Comparison of ENCODE assay signal across 1 cellular context in the genomic region with DNA sequence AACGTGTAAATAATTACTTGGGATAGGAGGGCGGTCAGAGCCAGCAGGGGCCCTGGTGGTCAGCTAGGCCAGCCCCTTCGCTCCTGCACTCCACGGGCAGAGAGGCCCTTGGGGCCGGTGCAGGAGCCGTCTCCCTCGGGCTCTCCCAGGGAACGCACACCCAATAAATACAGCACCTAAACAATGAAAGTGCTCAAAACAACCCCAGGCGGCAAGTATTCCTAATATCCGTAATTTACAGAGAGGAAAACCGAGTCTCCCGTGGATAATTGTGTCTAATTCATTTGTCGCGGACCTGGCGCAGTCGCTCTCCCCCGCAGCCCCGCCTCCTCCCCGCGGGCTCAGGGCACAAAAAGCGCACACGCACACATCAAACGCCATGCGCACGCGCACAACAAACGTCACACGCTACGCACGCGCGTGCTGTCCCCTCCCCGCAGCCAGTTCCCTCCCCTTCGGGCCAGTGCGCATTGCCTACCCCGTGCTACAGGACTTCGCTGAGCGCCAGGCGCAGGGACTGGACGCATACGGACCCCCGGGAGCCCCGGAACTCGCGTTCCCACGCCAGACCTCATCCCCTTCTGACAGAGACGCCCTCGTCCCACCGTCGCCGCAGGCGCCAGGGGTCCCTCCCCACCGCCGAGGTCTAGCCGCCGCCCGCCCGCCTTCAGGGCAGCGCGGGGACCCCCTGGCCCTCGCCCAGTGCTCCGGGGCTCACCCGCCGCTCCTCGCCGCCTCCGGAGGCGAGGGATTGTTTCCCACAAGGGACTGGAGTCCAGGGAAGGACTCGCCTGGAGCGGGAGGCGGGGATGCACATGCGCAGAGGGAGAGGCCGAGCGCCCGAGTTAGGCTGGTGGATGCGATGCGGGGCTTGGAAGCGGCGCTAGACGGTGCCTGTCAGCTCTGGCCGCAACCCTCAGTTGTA.
A peak's percentile ranks its signal among the peaks of the same experiment; 100 is the strongest.
TF ChIP-seq lines count a peak whose summit lies in the region.

A gene (minus strand): TSS at position 324 of the 925 bp plus-strand sequence. CDS start 1,300 bp downstream, outside the sequence.

TF ChIP-seq in GM12878, 131 proteins besides CTCF, POLR2A, EP300 and RAD21 (continued from another document and continues in another):
- TF ChIP-seq, protein P1, sequence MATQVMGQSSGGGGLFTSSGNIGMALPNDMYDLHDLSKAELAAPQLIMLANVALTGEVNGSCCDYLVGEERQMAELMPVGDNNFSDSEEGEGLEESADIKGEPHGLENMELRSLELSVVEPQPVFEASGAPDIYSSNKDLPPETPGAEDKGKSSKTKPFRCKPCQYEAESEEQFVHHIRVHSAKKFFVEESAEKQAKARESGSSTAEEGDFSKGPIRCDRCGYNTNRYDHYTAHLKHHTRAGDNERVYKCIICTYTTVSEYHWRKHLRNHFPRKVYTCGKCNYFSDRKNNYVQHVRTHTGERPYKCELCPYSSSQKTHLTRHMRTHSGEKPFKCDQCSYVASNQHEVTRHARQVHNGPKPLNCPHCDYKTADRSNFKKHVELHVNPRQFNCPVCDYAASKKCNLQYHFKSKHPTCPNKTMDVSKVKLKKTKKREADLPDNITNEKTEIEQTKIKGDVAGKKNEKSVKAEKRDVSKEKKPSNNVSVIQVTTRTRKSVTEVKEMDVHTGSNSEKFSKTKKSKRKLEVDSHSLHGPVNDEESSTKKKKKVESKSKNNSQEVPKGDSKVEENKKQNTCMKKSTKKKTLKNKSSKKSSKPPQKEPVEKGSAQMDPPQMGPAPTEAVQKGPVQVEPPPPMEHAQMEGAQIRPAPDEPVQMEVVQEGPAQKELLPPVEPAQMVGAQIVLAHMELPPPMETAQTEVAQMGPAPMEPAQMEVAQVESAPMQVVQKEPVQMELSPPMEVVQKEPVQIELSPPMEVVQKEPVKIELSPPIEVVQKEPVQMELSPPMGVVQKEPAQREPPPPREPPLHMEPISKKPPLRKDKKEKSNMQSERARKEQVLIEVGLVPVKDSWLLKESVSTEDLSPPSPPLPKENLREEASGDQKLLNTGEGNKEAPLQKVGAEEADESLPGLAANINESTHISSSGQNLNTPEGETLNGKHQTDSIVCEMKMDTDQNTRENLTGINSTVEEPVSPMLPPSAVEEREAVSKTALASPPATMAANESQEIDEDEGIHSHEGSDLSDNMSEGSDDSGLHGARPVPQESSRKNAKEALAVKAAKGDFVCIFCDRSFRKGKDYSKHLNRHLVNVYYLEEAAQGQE (IDR thresholded peaks at IDR 0.05; ENCODE audit: low read depth, low read length): no peak
- no peak for TF ChIP-seq BCL11A (IDR thresholded peaks at IDR 0.05; ENCODE audit: low read depth, low read length)
- TF ChIP-seq, protein P2, sequence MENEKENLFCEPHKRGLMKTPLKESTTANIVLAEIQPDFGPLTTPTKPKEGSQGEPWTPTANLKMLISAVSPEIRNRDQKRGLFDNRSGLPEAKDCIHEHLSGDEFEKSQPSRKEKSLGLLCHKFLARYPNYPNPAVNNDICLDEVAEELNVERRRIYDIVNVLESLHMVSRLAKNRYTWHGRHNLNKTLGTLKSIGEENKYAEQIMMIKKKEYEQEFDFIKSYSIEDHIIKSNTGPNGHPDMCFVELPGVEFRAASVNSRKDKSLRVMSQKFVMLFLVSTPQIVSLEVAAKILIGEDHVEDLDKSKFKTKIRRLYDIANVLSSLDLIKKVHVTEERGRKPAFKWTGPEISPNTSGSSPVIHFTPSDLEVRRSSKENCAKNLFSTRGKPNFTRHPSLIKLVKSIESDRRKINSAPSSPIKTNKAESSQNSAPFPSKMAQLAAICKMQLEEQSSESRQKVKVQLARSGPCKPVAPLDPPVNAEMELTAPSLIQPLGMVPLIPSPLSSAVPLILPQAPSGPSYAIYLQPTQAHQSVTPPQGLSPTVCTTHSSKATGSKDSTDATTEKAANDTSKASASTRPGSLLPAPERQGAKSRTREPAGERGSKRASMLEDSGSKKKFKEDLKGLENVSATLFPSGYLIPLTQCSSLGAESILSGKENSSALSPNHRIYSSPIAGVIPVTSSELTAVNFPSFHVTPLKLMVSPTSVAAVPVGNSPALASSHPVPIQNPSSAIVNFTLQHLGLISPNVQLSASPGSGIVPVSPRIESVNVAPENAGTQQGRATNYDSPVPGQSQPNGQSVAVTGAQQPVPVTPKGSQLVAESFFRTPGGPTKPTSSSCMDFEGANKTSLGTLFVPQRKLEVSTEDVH (IDR thresholded peaks at IDR 0.05; ENCODE audit: low read depth, partially characterized antibody): no peak
- no peak for TF ChIP-seq TARDBP (IDR thresholded peaks at IDR 0.05; ENCODE audit: borderline replicate concordance)
- peak; percentile 75; the same call in 1 of the 2 replicates for TF ChIP-seq SMAD5 (IDR thresholded peaks at IDR 0.05; ENCODE audit: low read depth)
- TF ChIP-seq FOXM1 (IDR thresholded peaks at IDR 0.05; ENCODE audit: low read depth, low read length): no peak
- TF ChIP-seq POLR2AphosphoS5 (IDR thresholded peaks at IDR 0.05; ENCODE audit: low read length): peak; percentile 98
- TF ChIP-seq KLF5 (IDR thresholded peaks at IDR 0.05; ENCODE audit: partially characterized antibody): no peak
- peak; percentile 81 for TF ChIP-seq CREM (IDR thresholded peaks at IDR 0.05; ENCODE audit: low read depth)
- TF ChIP-seq SPI1 (IDR thresholded peaks at IDR 0.05; ENCODE audit: borderline replicate concordance, insufficient read depth, low read depth, low read length): peak; percentile 39; the same call in 1 of the 2 replicates
- TF ChIP-seq ZNF207 (IDR thresholded peaks at IDR 0.05; ENCODE audit: borderline replicate concordance): peak; percentile 89
- TF ChIP-seq ATF7 (IDR thresholded peaks at IDR 0.05; ENCODE audit: low read depth): no peak
- TF ChIP-seq, protein P3, sequence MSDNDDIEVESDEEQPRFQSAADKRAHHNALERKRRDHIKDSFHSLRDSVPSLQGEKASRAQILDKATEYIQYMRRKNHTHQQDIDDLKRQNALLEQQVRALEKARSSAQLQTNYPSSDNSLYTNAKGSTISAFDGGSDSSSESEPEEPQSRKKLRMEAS (IDR thresholded peaks at IDR 0.05; ENCODE audit: low read depth, low read length): peak; percentile 80; the same call in 1 of the 2 replicates
- TF ChIP-seq RAD51 (IDR thresholded peaks at IDR 0.05): no peak
- TF ChIP-seq, protein P4, sequence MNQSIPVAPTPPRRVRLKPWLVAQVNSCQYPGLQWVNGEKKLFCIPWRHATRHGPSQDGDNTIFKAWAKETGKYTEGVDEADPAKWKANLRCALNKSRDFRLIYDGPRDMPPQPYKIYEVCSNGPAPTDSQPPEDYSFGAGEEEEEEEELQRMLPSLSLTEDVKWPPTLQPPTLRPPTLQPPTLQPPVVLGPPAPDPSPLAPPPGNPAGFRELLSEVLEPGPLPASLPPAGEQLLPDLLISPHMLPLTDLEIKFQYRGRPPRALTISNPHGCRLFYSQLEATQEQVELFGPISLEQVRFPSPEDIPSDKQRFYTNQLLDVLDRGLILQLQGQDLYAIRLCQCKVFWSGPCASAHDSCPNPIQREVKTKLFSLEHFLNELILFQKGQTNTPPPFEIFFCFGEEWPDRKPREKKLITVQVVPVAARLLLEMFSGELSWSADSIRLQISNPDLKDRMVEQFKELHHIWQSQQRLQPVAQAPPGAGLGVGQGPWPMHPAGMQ (IDR thresholded peaks at IDR 0.05; ENCODE audit: borderline replicate concordance): no peak
- no peak for TF ChIP-seq CEBPB (IDR thresholded peaks at IDR 0.05; ENCODE audit: borderline replicate concordance in 1 of 2, low read depth in 2 of 2, low read length in 2 of 2)
- TF ChIP-seq TBL1XR1 (IDR thresholded peaks at IDR 0.05; ENCODE audit: low read depth, low read length): 0 out of 2 replicates have a peak, but pooled peaks have one; percentile 12
- TF ChIP-seq, protein P5, sequence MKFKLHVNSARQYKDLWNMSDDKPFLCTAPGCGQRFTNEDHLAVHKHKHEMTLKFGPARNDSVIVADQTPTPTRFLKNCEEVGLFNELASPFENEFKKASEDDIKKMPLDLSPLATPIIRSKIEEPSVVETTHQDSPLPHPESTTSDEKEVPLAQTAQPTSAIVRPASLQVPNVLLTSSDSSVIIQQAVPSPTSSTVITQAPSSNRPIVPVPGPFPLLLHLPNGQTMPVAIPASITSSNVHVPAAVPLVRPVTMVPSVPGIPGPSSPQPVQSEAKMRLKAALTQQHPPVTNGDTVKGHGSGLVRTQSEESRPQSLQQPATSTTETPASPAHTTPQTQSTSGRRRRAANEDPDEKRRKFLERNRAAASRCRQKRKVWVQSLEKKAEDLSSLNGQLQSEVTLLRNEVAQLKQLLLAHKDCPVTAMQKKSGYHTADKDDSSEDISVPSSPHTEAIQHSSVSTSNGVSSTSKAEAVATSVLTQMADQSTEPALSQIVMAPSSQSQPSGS (IDR thresholded peaks at IDR 0.05; ENCODE audit: low read length): no peak
- TF ChIP-seq POLR2AphosphoS2 (IDR thresholded peaks at IDR 0.05; ENCODE audit: low read depth, low read length): peak; percentile 95
- TF ChIP-seq SIN3A (IDR thresholded peaks at IDR 0.05; ENCODE audit: low read depth, low read length): no peak
- 0 out of 2 replicates have a peak, but pooled peaks have one; percentile 5 for TF ChIP-seq SMC3 (IDR thresholded peaks at IDR 0.05; ENCODE audit: borderline replicate concordance, low read length)
- TF ChIP-seq HDAC6 (IDR thresholded peaks at IDR 0.05; ENCODE audit: unreplicated experiment): no peak
- TF ChIP-seq JUND (IDR thresholded peaks at IDR 0.05; ENCODE audit: low read depth, low read length): no peak
- no peak for TF ChIP-seq STAT3 (IDR thresholded peaks at IDR 0.05; ENCODE audit: low read depth, low read length)
- TF ChIP-seq NR2C2 (IDR thresholded peaks at IDR 0.05; ENCODE audit: borderline replicate concordance, control insufficient read depth, insufficient read length, low read depth): no peak
- no peak for TF ChIP-seq KDM1A (IDR thresholded peaks at IDR 0.05; ENCODE audit: borderline replicate concordance)
- TF ChIP-seq, protein P6, sequence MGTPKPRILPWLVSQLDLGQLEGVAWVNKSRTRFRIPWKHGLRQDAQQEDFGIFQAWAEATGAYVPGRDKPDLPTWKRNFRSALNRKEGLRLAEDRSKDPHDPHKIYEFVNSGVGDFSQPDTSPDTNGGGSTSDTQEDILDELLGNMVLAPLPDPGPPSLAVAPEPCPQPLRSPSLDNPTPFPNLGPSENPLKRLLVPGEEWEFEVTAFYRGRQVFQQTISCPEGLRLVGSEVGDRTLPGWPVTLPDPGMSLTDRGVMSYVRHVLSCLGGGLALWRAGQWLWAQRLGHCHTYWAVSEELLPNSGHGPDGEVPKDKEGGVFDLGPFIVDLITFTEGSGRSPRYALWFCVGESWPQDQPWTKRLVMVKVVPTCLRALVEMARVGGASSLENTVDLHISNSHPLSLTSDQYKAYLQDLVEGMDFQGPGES (IDR thresholded peaks at IDR 0.05): no peak
- no peak for TF ChIP-seq ZNF274 (IDR thresholded peaks at IDR 0.05; ENCODE audit: insufficient read depth, insufficient read length)
- no peak for TF ChIP-seq EED (IDR thresholded peaks at IDR 0.05; ENCODE audit: low read depth)
- TF ChIP-seq, protein P7, sequence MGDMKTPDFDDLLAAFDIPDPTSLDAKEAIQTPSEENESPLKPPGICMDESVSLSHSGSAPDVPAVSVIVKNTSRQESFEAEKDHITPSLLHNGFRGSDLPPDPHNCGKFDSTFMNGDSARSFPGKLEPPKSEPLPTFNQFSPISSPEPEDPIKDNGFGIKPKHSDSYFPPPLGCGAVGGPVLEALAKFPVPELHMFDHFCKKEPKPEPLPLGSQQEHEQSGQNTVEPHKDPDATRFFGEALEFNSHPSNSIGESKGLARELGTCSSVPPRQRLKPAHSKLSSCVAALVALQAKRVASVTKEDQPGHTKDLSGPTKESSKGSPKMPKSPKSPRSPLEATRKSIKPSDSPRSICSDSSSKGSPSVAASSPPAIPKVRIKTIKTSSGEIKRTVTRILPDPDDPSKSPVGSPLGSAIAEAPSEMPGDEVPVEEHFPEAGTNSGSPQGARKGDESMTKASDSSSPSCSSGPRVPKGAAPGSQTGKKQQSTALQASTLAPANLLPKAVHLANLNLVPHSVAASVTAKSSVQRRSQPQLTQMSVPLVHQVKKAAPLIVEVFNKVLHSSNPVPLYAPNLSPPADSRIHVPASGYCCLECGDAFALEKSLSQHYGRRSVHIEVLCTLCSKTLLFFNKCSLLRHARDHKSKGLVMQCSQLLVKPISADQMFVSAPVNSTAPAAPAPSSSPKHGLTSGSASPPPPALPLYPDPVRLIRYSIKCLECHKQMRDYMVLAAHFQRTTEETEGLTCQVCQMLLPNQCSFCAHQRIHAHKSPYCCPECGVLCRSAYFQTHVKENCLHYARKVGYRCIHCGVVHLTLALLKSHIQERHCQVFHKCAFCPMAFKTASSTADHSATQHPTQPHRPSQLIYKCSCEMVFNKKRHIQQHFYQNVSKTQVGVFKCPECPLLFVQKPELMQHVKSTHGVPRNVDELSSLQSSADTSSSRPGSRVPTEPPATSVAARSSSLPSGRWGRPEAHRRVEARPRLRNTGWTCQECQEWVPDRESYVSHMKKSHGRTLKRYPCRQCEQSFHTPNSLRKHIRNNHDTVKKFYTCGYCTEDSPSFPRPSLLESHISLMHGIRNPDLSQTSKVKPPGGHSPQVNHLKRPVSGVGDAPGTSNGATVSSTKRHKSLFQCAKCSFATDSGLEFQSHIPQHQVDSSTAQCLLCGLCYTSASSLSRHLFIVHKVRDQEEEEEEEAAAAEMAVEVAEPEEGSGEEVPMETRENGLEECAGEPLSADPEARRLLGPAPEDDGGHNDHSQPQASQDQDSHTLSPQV (IDR thresholded peaks at IDR 0.05): no peak
- TF ChIP-seq HCFC1 (IDR thresholded peaks at IDR 0.05; ENCODE audit: low read length): 0 out of 2 replicates have a peak, but pooled peaks have one; percentile 48
- TF ChIP-seq, protein P8, sequence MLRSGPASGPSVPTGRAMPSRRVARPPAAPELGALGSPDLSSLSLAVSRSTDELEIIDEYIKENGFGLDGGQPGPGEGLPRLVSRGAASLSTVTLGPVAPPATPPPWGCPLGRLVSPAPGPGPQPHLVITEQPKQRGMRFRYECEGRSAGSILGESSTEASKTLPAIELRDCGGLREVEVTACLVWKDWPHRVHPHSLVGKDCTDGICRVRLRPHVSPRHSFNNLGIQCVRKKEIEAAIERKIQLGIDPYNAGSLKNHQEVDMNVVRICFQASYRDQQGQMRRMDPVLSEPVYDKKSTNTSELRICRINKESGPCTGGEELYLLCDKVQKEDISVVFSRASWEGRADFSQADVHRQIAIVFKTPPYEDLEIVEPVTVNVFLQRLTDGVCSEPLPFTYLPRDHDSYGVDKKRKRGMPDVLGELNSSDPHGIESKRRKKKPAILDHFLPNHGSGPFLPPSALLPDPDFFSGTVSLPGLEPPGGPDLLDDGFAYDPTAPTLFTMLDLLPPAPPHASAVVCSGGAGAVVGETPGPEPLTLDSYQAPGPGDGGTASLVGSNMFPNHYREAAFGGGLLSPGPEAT (IDR thresholded peaks at IDR 0.05; ENCODE audit: low read depth): 0 out of 2 replicates have a peak, but pooled peaks have one; percentile 14
- peak; percentile 87 for TF ChIP-seq CREB1 (IDR thresholded peaks at IDR 0.05; ENCODE audit: low read depth)
- TF ChIP-seq STAT1 (conservative IDR thresholded peaks at IDR 0.05): no peak
- no peak; the same call in 1 of the 2 replicates for TF ChIP-seq CBX5 (IDR thresholded peaks at IDR 0.05; ENCODE audit: low read depth)
- TF ChIP-seq ZBED1 (IDR thresholded peaks at IDR 0.05; ENCODE audit: borderline replicate concordance): no peak
- no peak for TF ChIP-seq MTA3 (IDR thresholded peaks at IDR 0.05; ENCODE audit: borderline replicate concordance, low read length)
- TF ChIP-seq YY1 (IDR thresholded peaks at IDR 0.05; ENCODE audit: low read depth, low read length): 0 out of 2 replicates have a peak, but pooled peaks have one; percentile 36
- TF ChIP-seq IKZF1 (conservative IDR thresholded peaks at IDR 0.05): peak; percentile 94
